ENCODE assay signal across 27 cellular contexts in genomic region chr14:101604935-101605767, GRCh38. TPM values are rescaled to one million over a fixed set of nuclear protein-coding genes. Genes with fewer than 3 reads are reported as not detected.
DNase-seq lines count a peak whose midpoint lies in the region; ATAC-seq, FAIRE-seq and TF ChIP-seq lines count a peak whose summit lies in the region.
"Had no signal": no experiment of that assay in that cellular context is flagged by ENCODE, and none has a peak within 500 bp of the region (broad histone marks: within the 10 kb centered on the region; RNA-seq: fewer than 3 reads in every experiment).

No MANE protein-coding gene starts in this region.

- H2AFZ ChIP-seq in K562 (ENCODE audit: low read depth, low read length): no peak overlapping the region
- H2AFZ ChIP-seq in neuronal stem cell (ENCODE audit: low read length): no peak overlapping the region

- peak; percentile 22 for DNase-seq in activated CD8-positive, alpha-beta memory T cell treated with anti-CD3 and anti-CD28 coated beads, Interleukin-2, amount 10 ng/mL, durations not matched to agents 7 days and 5 days
- no peak for DNase-seq in activated CD8-positive, alpha-beta memory T cell treated with anti-CD3 and anti-CD28 coated beads for 24 hours
- DNase-seq in D341Med (ENCODE audit: low spot score) (peak; percentile 20), K562 (ENCODE audit: extremely low read depth in 1 of 4, low spot score in 3 of 4) (no peak), neuronal stem cell (ENCODE audit: low spot score) (no peak), SIG-M5 (lab: John Stamatoyannopoulos, UW) (no peak), sigmoid colon (no peak)
- DNase-seq: activated CD4-positive, alpha-beta T cell treated with anti-CD3 and anti-CD28 coated beads for 48 hours; activated naive CD8-positive, alpha-beta T cell treated with anti-CD3 and anti-CD28 coated beads, Interleukin-2, amount 50 U/mL, for 24 hours; GDM1; KBM-7; NCI-H1417; NCI-H446; NCI-H774; occipital lobe; stimulated activated CD4-positive, alpha-beta T cell treated with anti-CD3 and anti-CD28 coated beads, Interleukin-1b, Interleukin-23, amount 100 ng/mL, for 48 hours had no signal

- H3K36me3 Mint-ChIP-seq in activated CD8-positive, alpha-beta memory T cell treated with anti-CD3 and anti-CD28 coated beads, Interleukin-2, amount 10 ng/mL, durations not matched to agents 7 days and 5 days: no peaks in the 10 kb centered on the region
- H3K36me3 Mint-ChIP-seq: CD8-positive, alpha-beta T cell; type B pancreatic cell had no signal

- no peak overlapping the region for H3K9ac ChIP-seq in K562 (ENCODE audit: insufficient read depth in 1 of 2, low read depth in 2 of 2, low read length in 2 of 2)
- no peak overlapping the region for H3K9ac ChIP-seq in neuronal stem cell (ENCODE audit: low read depth, low read length, poor library complexity)

- H3K79me2 ChIP-seq in K562 (ENCODE audit: control insufficient read depth, insufficient read depth, low read length): no peaks in the 10 kb centered on the region

- peaks cover 34% of the 10 kb centered on the region for H3K27me3 Mint-ChIP-seq in activated CD8-positive, alpha-beta memory T cell treated with anti-CD3 and anti-CD28 coated beads, Interleukin-2, amount 10 ng/mL, durations not matched to agents 7 days and 5 days

- peak overlapping the region; percentile 59 for H3K18ac ChIP-seq in neuronal stem cell (ENCODE audit: low read length)

- H4K8ac ChIP-seq in neuronal stem cell (ENCODE audit: low read depth, low read length): no peak overlapping the region

- no peak overlapping the region for H3K14ac ChIP-seq in neuronal stem cell (ENCODE audit: low read length)

- TF ChIP-seq RAD21 in K562 (CRISPR knock-in tag; conservative IDR thresholded peaks at IDR 0.05 in 1 of 2, IDR thresholded peaks at IDR 0.05 in 1 of 2): no peak

- H3K9me3 ChIP-seq in K562 (replicated peaks; ENCODE audit: control insufficient read depth, insufficient read depth, low read depth, low read length) (no peaks in the 10 kb centered on the region), neuronal stem cell (replicated peaks in 1 of 2; ENCODE audit: control insufficient read depth in 2 of 2, insufficient read depth in 1 of 2, low read depth in 1 of 2, low read length in 2 of 2) (no peaks in the 10 kb centered on the region), sigmoid colon (no peaks in the 10 kb centered on the region)
- H3K9me3 ChIP-seq: A549, left lung had no signal

- H3K36me3 ChIP-seq in K562 (ENCODE audit: control insufficient read depth, insufficient read depth, low read length) (no peaks in the 10 kb centered on the region), neuronal stem cell (replicated peaks in 1 of 2; ENCODE audit: control insufficient read depth in 2 of 2, insufficient read depth in 2 of 2, low read length in 2 of 2) (no peaks in the 10 kb centered on the region), sigmoid colon (no peaks in the 10 kb centered on the region)
- H3K36me3 ChIP-seq: left lung had no signal

- no peak for TF ChIP-seq CTCF in K562 (IDR thresholded peaks at IDR 0.05 in 2 of 3, conservative IDR thresholded peaks at IDR 0.05 in 1 of 3; ENCODE audit: insufficient read depth in 2 of 3, low read depth in 1 of 3, low read length in 3 of 3)
- no peak for TF ChIP-seq CTCF in sigmoid colon (IDR thresholded peaks at IDR 0.05)

- H2BK120ac ChIP-seq in neuronal stem cell (ENCODE audit: low read depth, low read length): no peak overlapping the region

- CTCF ChIA-PET in activated CD8-positive, alpha-beta memory T cell treated with anti-CD3 and anti-CD28 coated beads, Interleukin-2, amount 10 ng/mL, durations not matched to agents 7 days and 5 days (lab: Charles Lee): no interaction called here
- CTCF ChIA-PET in K562 (lab: Yijun Ruan, JAX; ENCODE audit: low intra/inter-chr PET ratio): no interaction called here

- no peak overlapping the region for H2BK12ac ChIP-seq in neuronal stem cell (ENCODE audit: low read length)

- H3K4me1 Mint-ChIP-seq in activated CD8-positive, alpha-beta memory T cell treated with anti-CD3 and anti-CD28 coated beads, Interleukin-2, amount 10 ng/mL, durations not matched to agents 7 days and 5 days: peaks cover 4% of the 10 kb centered on the region
- H3K4me1 Mint-ChIP-seq: activated naive CD8-positive, alpha-beta T cell treated with anti-CD3 and anti-CD28 coated beads, Interleukin-2, amount 50 U/mL, for 24 hours had no signal

- H4K91ac ChIP-seq in neuronal stem cell (ENCODE audit: low read depth, low read length, poor library complexity): no peak overlapping the region

- no peak overlapping the region for H2BK15ac ChIP-seq in neuronal stem cell (ENCODE audit: low read length)

- intact Hi-C loops in K562 (cut with micrococcal nuclease) (no loop called here), sigmoid colon (cut with DNase I) (no loop called here)

- no peak for TF ChIP-seq POLR2A in K562 (conservative IDR thresholded peaks at IDR 0.05)
- TF ChIP-seq POLR2A in sigmoid colon (IDR thresholded peaks at IDR 0.05): no peak

- H3K27me3 ChIP-seq in K562 (ENCODE audit: control insufficient read depth in 2 of 2, insufficient read depth in 2 of 2, low read length in 2 of 2): no peaks in the 10 kb centered on the region; a peak in 1 of 5 replicates
- peaks cover 0 to 48% (median 0%) of the 10 kb centered on the region in 3 experiments for H3K27me3 ChIP-seq in neuronal stem cell (ENCODE audit: control insufficient read depth in 3 of 3, insufficient read depth in 3 of 3, low read depth in 1 of 3, low read length in 3 of 3)
- peaks cover 0 to 9% (median 0%) of the 10 kb centered on the region in 3 donors for H3K27me3 ChIP-seq in sigmoid colon

- no peak overlapping the region for H3K4ac ChIP-seq in neuronal stem cell (ENCODE audit: low read length)

- 43% methylated on average over 11 of the region's 11 CpGs for WGBS in K562 (ENCODE audit: insufficient coverage, low coverage, missing lambda C conversion rate)
- no CpG with 5 or more reads among the region's 11 CpGs for WGBS in neuronal stem cell (ENCODE audit: extremely low coverage in 2 of 2, insufficient read length in 2 of 2, insufficient replicate concordance in 1 of 2), 2 donors
- WGBS in sigmoid colon, 2 donors: 79 to 84% methylated on average over 11 of the region's 11 CpGs

- no peak overlapping the region for H2BK5ac ChIP-seq in neuronal stem cell (ENCODE audit: low read length)

- ATAC-seq in activated CD8-positive, alpha-beta memory T cell treated with anti-CD3 and anti-CD28 coated beads, Interleukin-2, amount 10 ng/mL, durations not matched to agents 7 days and 5 days: no peak
- no peak; the same call in 1 of the 3 replicates for ATAC-seq in K562
- no peak for ATAC-seq in HG03342 (IDR thresholded peaks at IDR 0.05; ENCODE audit: unreplicated experiment)
- ATAC-seq: A549; activated naive CD8-positive, alpha-beta T cell treated with anti-CD3 and anti-CD28 coated beads, Interleukin-2, amount 50 U/mL, for 24 hours; CD8-positive, alpha-beta T cell; left lung; naive thymus-derived CD4-positive, alpha-beta T cell had no signal

- no peaks in the 10 kb centered on the region for H3K79me1 ChIP-seq in neuronal stem cell (ENCODE audit: low read depth, low read length)

- BruUV-seq in K562 (replicated peaks; lab: Mats Ljungman, UMichigan): no TSS peak

- H3K4me3 ChIP-seq in K562 (no peak overlapping the region), neuronal stem cell (ENCODE audit: low read length in 2 of 2) (no peak overlapping the region), sigmoid colon (no peak overlapping the region)
- H3K4me3 ChIP-seq: A549, left lung, smooth muscle cell had no signal

- H3K4me3 Mint-ChIP-seq in activated CD8-positive, alpha-beta memory T cell treated with anti-CD3 and anti-CD28 coated beads, Interleukin-2, amount 10 ng/mL, durations not matched to agents 7 days and 5 days: no peak overlapping the region
- H3K4me3 Mint-ChIP-seq: activated naive CD8-positive, alpha-beta T cell treated with anti-CD3 and anti-CD28 coated beads, Interleukin-2, amount 50 U/mL, for 24 hours; CD8-positive, alpha-beta T cell; naive thymus-derived CD4-positive, alpha-beta T cell; type B pancreatic cell had no signal

- H3K4me2 ChIP-seq in K562 (ENCODE audit: insufficient read depth, low read length) (no peak overlapping the region), neuronal stem cell (ENCODE audit: insufficient read depth, low read length, poor library complexity, severe bottlenecking) (no peak overlapping the region)
- H3K4me2 ChIP-seq: A549, smooth muscle cell had no signal

- peak overlapping the region; percentile 51 for H2AK5ac ChIP-seq in neuronal stem cell (ENCODE audit: low read depth, low read length)

- no peaks in the 10 kb centered on the region for H3K9me3 Mint-ChIP-seq in activated CD8-positive, alpha-beta memory T cell treated with anti-CD3 and anti-CD28 coated beads, Interleukin-2, amount 10 ng/mL, durations not matched to agents 7 days and 5 days (ENCODE audit: low read depth)
- H3K9me3 Mint-ChIP-seq: activated naive CD8-positive, alpha-beta T cell treated with anti-CD3 and anti-CD28 coated beads, Interleukin-2, amount 50 U/mL, for 24 hours; CD8-positive, alpha-beta T cell; type B pancreatic cell had no signal

- no peak overlapping the region for H3K27ac Mint-ChIP-seq in activated CD8-positive, alpha-beta memory T cell treated with anti-CD3 and anti-CD28 coated beads, Interleukin-2, amount 10 ng/mL, durations not matched to agents 7 days and 5 days
- H3K27ac Mint-ChIP-seq: activated naive CD8-positive, alpha-beta T cell treated with anti-CD3 and anti-CD28 coated beads, Interleukin-2, amount 50 U/mL, for 24 hours; CD8-positive, alpha-beta T cell; type B pancreatic cell had no signal

- H3K9me1 ChIP-seq in K562 (ENCODE audit: control insufficient read depth, insufficient read depth, low read length): no peaks in the 10 kb centered on the region

- in situ Hi-C loops in K562 (cut with MboI): no loop called here

- no peak overlapping the region for H3K23ac ChIP-seq in neuronal stem cell (ENCODE audit: low read depth, low read length, poor library complexity)

- H3K4me1 ChIP-seq in K562 (replicated peaks in 1 of 2; ENCODE audit: control insufficient read depth in 2 of 2, insufficient read depth in 2 of 2, low read length in 2 of 2) (peaks cover 0 to 3% of the 10 kb centered on the region in 2 experiments; a peak in 2 of 5 replicates), neuronal stem cell (ENCODE audit: control insufficient read depth in 2 of 2, insufficient read depth in 1 of 2, low read depth in 1 of 2, low read length in 2 of 2) (no peaks in the 10 kb centered on the region), sigmoid colon (no peaks in the 10 kb centered on the region)
- H3K4me1 ChIP-seq: A549, left lung had no signal

- no peaks in the 10 kb centered on the region for H4K20me1 ChIP-seq in K562 (replicated peaks; ENCODE audit: control insufficient read depth, insufficient read depth, low read length)

- no peak for FAIRE-seq in K562 (lab: Jason Lieb, UNC)
- FAIRE-seq: A549 had no signal

- no peak overlapping the region for H3K27ac ChIP-seq in K562 (ENCODE audit: extremely low read depth, low read depth, low read length)
- no peak overlapping the region for H3K27ac ChIP-seq in neuronal stem cell (replicated peaks; ENCODE audit: low read length)
- H3K27ac ChIP-seq in sigmoid colon: no peak overlapping the region
- H3K27ac ChIP-seq: A549, left lung had no signal

- POLR2A ChIA-PET in K562 (lab: Yijun Ruan, JAX): interaction anchor here (0.7 kb wide), 1 partner anchor 20 kb away, joined by 3 read pairs; no protein-coding TSS in a partner anchor

- TF ChIP-seq EP300 in K562 (IDR thresholded peaks at IDR 0.05; ENCODE audit: low read length) (no peak), sigmoid colon (IDR thresholded peaks at IDR 0.05) (no peak)

RNA-seq across cellular contexts. Expression of gene DIO3, which starts 43.9 kb away (rescaled TPM):
- total RNA-seq in activated CD8-positive, alpha-beta memory T cell treated with anti-CD3 and anti-CD28 coated beads, Interleukin-2, amount 10 ng/mL, durations not matched to agents 7 days and 5 days: not detected
- total RNA-seq in K562 (2011; cell fraction: chromatin; rRNA removed; ENCODE audit: low replicate concordance): not detected in 2 replicates
- total RNA-seq in K562 (2011; cell fraction: nucleolus; rRNA removed): not detected in 2 replicates
- total RNA-seq in K562 (2011; cell fraction: nucleoplasm; rRNA removed): not detected in 2 replicates
- total RNA-seq in K562 (2014; rRNA removed) (not detected in 2 replicates), K562 (2014; rRNA removed; fragmentation: Illumina TruSeq; extraction: Trizol) (not detected in 2 replicates), K562 (2015; rRNA removed; fragmentation: Illumina TruSeq; extraction: Trizol) (not detected in 2 replicates), K562 (2021) (not detected in 2 replicates), sigmoid colon (1 to 10 TPM in 3 of 4 donors, under 1 TPM in 1; 0.55 to 4.3 (median 2.5) TPM)
- polyA plus RNA-seq in K562 (2011; rRNA removed) (not detected in 2 replicates), K562 (2014; fragmentation: Illumina TruSeq; extraction: Trizol) (not detected in 2 replicates), K562 (2014; fragmentation: Nextera tagmentation; extraction: Ambion mirVana) (not detected), K562 (2014; rRNA removed) (not detected in 2 replicates), sigmoid colon (1 to 10 TPM in 2 of 3 donors, under 1 TPM in 1; 0.23 to 6.0 (median 2.4) TPM)
- polyA plus RNA-seq in K562 (2011; cell fraction: cytosol; rRNA removed): not detected in 2 replicates
- not detected in 2 replicates for polyA plus RNA-seq in K562 (2011; cell fraction: nucleus; rRNA removed)
- polyA plus RNA-seq in K562 (2012): not detected in 2 replicates
- polyA minus RNA-seq in K562 (2011; rRNA and poly(A)+ RNA removed): not detected in 2 replicates
- not detected in 2 replicates for polyA minus RNA-seq in K562 (2011; cell fraction: cytosol; rRNA and poly(A)+ RNA removed)
- not detected in 2 replicates for polyA minus RNA-seq in K562 (2011; cell fraction: nucleus; rRNA and poly(A)+ RNA removed)
- polyA plus RNA-seq in neuronal stem cell (2013, experiment 1 of 2): 8.3 TPM
- 7.9 TPM for polyA plus RNA-seq in neuronal stem cell (2013, experiment 2 of 2)
- total RNA-seq: CD8-positive, alpha-beta T cell; dermis microvascular lymphatic vessel endothelial cell; H4; naive thymus-derived CD4-positive, alpha-beta T cell; occipital lobe; T-helper 1 cell treated with Interleukin-12 subunit alpha and Interleukin-12 subunit beta and Interleukin-4 antibody, amounts not matched to agents 30 ng/mL and 1 ng/mL, for 36 hours had no signal
- polyA plus RNA-seq: fibroblast of lung; naive thymus-derived CD4-positive, alpha-beta T cell had no signal

Comparison
In these comparisons a context has a peak if more than half of its experiments do, and no peak if none do; other contexts are left out.
1. DNase-seq: peak in activated CD8-positive, alpha-beta memory T cell treated with anti-CD3 and anti-CD28 coated beads, Interleukin-2, amount 10 ng/mL, durations not matched to agents 7 days and 5 days (single experiment) and D341Med (single experiment); none in activated CD8-positive, alpha-beta memory T cell treated with anti-CD3 and anti-CD28 coated beads for 24 hours (single experiment), K562 (0 of 4), neuronal stem cell (single experiment), SIG-M5 (single experiment) and sigmoid colon (single experiment).